ENCODE assay signal across 23 cellular contexts in genomic region chr7:153021542-153021941, GRCh38.
DNase-seq lines count a peak whose midpoint lies in the region; ATAC-seq and TF ChIP-seq lines count a peak whose summit lies in the region.
"Had no signal": no experiment of that assay in that cellular context is flagged by ENCODE, and none has a peak within 500 bp of the region (broad histone marks: within the 10 kb centered on the region; RNA-seq: fewer than 3 reads in every experiment).

No MANE protein-coding gene starts in this region.

- H4K20me1 ChIP-seq in mammary epithelial cell (ENCODE audit: insufficient read depth, low read length): no peaks in the 10 kb centered on the region
- H4K20me1 ChIP-seq: BLaER1 had no signal

- H3K4me1 ChIP-seq in mammary epithelial cell (ENCODE audit: insufficient read depth, low read length): no peaks in the 10 kb centered on the region
- H3K4me1 ChIP-seq: BE2C, BLaER1 had no signal

- WGBS in mammary epithelial cell (ENCODE audit: low coverage, missing lambda C conversion rate): 54% methylated on average over 5 of the region's 6 CpGs

- no peak overlapping the region for H3K4me2 ChIP-seq in mammary epithelial cell (ENCODE audit: insufficient read depth, low read depth, low read length)
- H3K4me2 ChIP-seq: BLaER1 had no signal

- no peak for DNase-seq in MCF 10A (ENCODE audit: unreplicated experiment)
- DNase-seq in mammary epithelial cell: no peak
- no peak for DNase-seq in endothelial cell (ENCODE audit: low spot score)
- DNase-seq: 8988T; ACHN; BE2C; C1 segment of cervical spinal cord; CD4-positive, alpha-beta memory T cell; CD4-positive, CD25-positive, alpha-beta regulatory T cell; CD8-positive, alpha-beta memory T cell; COR-L47; DMS 273 treated with DMSO at 0.1 percent for 48 hours; DMS153; DMS53; DMS79; DND-41; EL; GDM1 had no signal

- ATAC-seq in GM21367 (IDR thresholded peaks at IDR 0.05; ENCODE audit: unreplicated experiment) (no peak), HG03139 (IDR thresholded peaks at IDR 0.05; ENCODE audit: unreplicated experiment) (no peak)
- ATAC-seq: GM12878 had no signal

- H3K4me1 Mint-ChIP-seq in MCF 10A (ENCODE audit: insufficient read depth, unreplicated experiment) (no peaks in the 10 kb centered on the region), endothelial cell (ENCODE audit: unreplicated experiment) (peaks cover 18% of the 10 kb centered on the region)
- H3K4me1 Mint-ChIP-seq: CD14-positive monocyte; CD4-positive, alpha-beta memory T cell; CD4-positive, CD25-positive, alpha-beta regulatory T cell; CD8-positive, alpha-beta memory T cell had no signal

- no TSS peak for BruUV-seq in MCF 10A (replicated peaks; lab: Mats Ljungman, UMichigan)
- no TSS peak for BruUV-seq in mammary epithelial cell (replicated peaks; lab: Mats Ljungman, UMichigan)

- no peaks in the 10 kb centered on the region for H3K36me3 Mint-ChIP-seq in MCF 10A (ENCODE audit: insufficient read depth, unreplicated experiment)
- H3K36me3 Mint-ChIP-seq in endothelial cell (ENCODE audit: low read depth, unreplicated experiment): no peaks in the 10 kb centered on the region
- H3K36me3 Mint-ChIP-seq: CD14-positive monocyte; CD4-positive, alpha-beta memory T cell; CD4-positive, CD25-positive, alpha-beta regulatory T cell had no signal

- no peak for TF ChIP-seq CTCF in MCF 10A (IDR thresholded peaks at IDR 0.05; ENCODE audit: unreplicated experiment)
- TF ChIP-seq CTCF in mammary epithelial cell (conservative IDR thresholded peaks at IDR 0.05 in 1 of 2, IDR thresholded peaks at IDR 0.05 in 1 of 2; ENCODE audit: extremely low read depth in 1 of 2, insufficient read depth in 1 of 2, low read depth in 1 of 2, low read length in 2 of 2): no peak
- no peak for TF ChIP-seq CTCF in endothelial cell (IDR thresholded peaks at IDR 0.05; ENCODE audit: unreplicated experiment)

- no peaks in the 10 kb centered on the region for H3K36me3 ChIP-seq in mammary epithelial cell (ENCODE audit: insufficient read depth, low read length)
- H3K36me3 ChIP-seq: BE2C, BLaER1 had no signal

- peak overlapping the region; percentile 47 for H3K27ac Mint-ChIP-seq in MCF 10A (ENCODE audit: low read depth, unreplicated experiment)
- H3K27ac Mint-ChIP-seq in endothelial cell (ENCODE audit: unreplicated experiment): peak overlapping the region; percentile 30
- H3K27ac Mint-ChIP-seq: CD14-positive monocyte; CD4-positive, alpha-beta memory T cell; CD8-positive, alpha-beta memory T cell had no signal

- H3K27me3 ChIP-seq in mammary epithelial cell (ENCODE audit: insufficient read depth, low read length): no peaks in the 10 kb centered on the region
- H3K27me3 ChIP-seq: BE2C, BLaER1 had no signal

- intact Hi-C loops in MCF 10A (cut with micrococcal nuclease) (no loop called here), mammary epithelial cell (cut with micrococcal nuclease) (no loop called here)

- H3K27me3 Mint-ChIP-seq in MCF 10A (ENCODE audit: insufficient read depth, unreplicated experiment) (no peaks in the 10 kb centered on the region), endothelial cell (ENCODE audit: unreplicated experiment) (no peaks in the 10 kb centered on the region)
- H3K27me3 Mint-ChIP-seq: CD4-positive, CD25-positive, alpha-beta regulatory T cell had no signal

- in situ Hi-C loops in mammary epithelial cell (cut with MboI; ENCODE audit: low sequenced_read_pairs in 2 of 2): no loop called here

- POLR2A ChIA-PET in MCF 10A (lab: Yijun Ruan, JAX): no interaction called here

- H2AFZ ChIP-seq in mammary epithelial cell (ENCODE audit: low read depth, low read length): no peak overlapping the region

- no peak overlapping the region for H3K9ac ChIP-seq in mammary epithelial cell (ENCODE audit: insufficient read depth, low read length)
- H3K9ac ChIP-seq: BLaER1 had no signal

- H3K79me2 ChIP-seq in mammary epithelial cell (ENCODE audit: insufficient read depth, low read length): no peaks in the 10 kb centered on the region

- no peak overlapping the region for H3K27ac ChIP-seq in mammary epithelial cell (ENCODE audit: insufficient read depth, low read depth, low read length)
- H3K27ac ChIP-seq: BLaER1 had no signal

- dilution Hi-C loops in mammary epithelial cell (cut with HindIII; ENCODE audit: low sequenced_read_pairs): no loop called here

- H3K9me3 ChIP-seq in mammary epithelial cell (replicated peaks; ENCODE audit: insufficient read depth, low read length): peaks cover 18% of the 10 kb centered on the region
- H3K9me3 ChIP-seq: BE2C, BLaER1 had no signal

- CTCF ChIA-PET in MCF 10A (lab: Yijun Ruan, JAX) (no interaction called here), mammary epithelial cell (lab: Charles Lee; ENCODE audit: low non-redundant PET) (no interaction called here)

- H3K9me3 Mint-ChIP-seq in MCF 10A (ENCODE audit: unreplicated experiment): no peaks in the 10 kb centered on the region
- H3K9me3 Mint-ChIP-seq in endothelial cell (ENCODE audit: unreplicated experiment): no peaks in the 10 kb centered on the region

- no peak overlapping the region for H3K4me3 Mint-ChIP-seq in MCF 10A (ENCODE audit: unreplicated experiment)
- no peak overlapping the region for H3K4me3 Mint-ChIP-seq in endothelial cell (ENCODE audit: unreplicated experiment)
- H3K4me3 Mint-ChIP-seq: CD14-positive monocyte; CD4-positive, alpha-beta memory T cell; CD4-positive, CD25-positive, alpha-beta regulatory T cell; CD8-positive, alpha-beta memory T cell had no signal

- no peak overlapping the region for H3K4me3 ChIP-seq in mammary epithelial cell (replicated peaks in 1 of 3; ENCODE audit: insufficient read depth in 1 of 3, low read depth in 2 of 3, low read length in 3 of 3)
- H3K4me3 ChIP-seq: BLaER1, GM12878 had no signal
